1 cellular context compared by ENCODE assay signal in the genomic region with DNA sequence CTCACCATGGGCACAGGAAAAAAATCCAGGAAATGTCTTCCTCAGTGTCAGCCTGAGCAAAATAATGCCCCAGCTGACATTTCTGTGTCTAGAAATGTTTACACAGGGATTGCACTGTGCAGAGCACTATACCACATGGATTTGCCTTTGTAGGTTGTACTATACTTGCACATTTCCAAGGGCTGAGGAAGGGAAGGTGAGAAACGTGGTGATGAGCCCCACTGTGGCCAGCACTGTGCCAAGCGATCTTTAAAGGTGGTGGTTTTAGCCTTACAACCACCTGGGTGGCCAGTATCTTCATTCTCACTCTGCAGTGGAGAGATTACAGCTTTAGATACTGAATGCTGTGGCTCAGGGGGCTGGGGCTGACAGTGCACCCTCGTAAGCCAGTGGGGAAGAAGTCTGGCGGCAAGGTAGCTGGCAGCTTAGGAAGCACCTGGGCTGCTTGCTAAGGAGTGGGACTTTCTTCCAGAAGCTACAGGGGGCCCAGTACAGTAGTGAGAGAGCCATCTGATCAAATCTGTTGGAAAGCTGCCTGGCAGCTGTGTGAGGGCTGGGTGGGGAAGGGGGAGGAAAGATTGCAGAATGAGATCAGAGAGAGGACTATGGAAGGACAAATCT.
TF ChIP-seq lines count a peak whose summit lies in the region.

No MANE protein-coding gene starts in this region.

TF ChIP-seq in HepG2, 621 proteins besides CTCF, POLR2A, EP300 and RAD21 (continued from another document):
- TF ChIP-seq, protein P1, sequence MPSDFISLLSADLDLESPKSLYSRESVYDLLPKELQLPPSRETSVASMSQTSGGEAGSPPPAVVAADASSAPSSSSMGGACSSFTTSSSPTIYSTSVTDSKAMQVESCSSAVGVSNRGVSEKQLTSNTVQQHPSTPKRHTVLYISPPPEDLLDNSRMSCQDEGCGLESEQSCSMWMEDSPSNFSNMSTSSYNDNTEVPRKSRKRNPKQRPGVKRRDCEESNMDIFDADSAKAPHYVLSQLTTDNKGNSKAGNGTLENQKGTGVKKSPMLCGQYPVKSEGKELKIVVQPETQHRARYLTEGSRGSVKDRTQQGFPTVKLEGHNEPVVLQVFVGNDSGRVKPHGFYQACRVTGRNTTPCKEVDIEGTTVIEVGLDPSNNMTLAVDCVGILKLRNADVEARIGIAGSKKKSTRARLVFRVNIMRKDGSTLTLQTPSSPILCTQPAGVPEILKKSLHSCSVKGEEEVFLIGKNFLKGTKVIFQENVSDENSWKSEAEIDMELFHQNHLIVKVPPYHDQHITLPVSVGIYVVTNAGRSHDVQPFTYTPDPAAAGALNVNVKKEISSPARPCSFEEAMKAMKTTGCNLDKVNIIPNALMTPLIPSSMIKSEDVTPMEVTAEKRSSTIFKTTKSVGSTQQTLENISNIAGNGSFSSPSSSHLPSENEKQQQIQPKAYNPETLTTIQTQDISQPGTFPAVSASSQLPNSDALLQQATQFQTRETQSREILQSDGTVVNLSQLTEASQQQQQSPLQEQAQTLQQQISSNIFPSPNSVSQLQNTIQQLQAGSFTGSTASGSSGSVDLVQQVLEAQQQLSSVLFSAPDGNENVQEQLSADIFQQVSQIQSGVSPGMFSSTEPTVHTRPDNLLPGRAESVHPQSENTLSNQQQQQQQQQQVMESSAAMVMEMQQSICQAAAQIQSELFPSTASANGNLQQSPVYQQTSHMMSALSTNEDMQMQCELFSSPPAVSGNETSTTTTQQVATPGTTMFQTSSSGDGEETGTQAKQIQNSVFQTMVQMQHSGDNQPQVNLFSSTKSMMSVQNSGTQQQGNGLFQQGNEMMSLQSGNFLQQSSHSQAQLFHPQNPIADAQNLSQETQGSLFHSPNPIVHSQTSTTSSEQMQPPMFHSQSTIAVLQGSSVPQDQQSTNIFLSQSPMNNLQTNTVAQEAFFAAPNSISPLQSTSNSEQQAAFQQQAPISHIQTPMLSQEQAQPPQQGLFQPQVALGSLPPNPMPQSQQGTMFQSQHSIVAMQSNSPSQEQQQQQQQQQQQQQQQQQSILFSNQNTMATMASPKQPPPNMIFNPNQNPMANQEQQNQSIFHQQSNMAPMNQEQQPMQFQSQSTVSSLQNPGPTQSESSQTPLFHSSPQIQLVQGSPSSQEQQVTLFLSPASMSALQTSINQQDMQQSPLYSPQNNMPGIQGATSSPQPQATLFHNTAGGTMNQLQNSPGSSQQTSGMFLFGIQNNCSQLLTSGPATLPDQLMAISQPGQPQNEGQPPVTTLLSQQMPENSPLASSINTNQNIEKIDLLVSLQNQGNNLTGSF (CRISPR knock-in tag; IDR thresholded peaks at IDR 0.05) = no peak
- TF ChIP-seq CBX2 (IDR thresholded peaks at IDR 0.05; ENCODE audit: low read depth, low read length) = no peak
- no peak for TF ChIP-seq CBX2 (CRISPR knock-in tag; IDR thresholded peaks at IDR 0.05; ENCODE audit: low read depth)
- no peak for TF ChIP-seq SAFB2 (CRISPR knock-in tag; IDR thresholded peaks at IDR 0.05; ENCODE audit: borderline replicate concordance, low read depth)
- no peak for TF ChIP-seq HOXA7 (CRISPR knock-in tag; IDR thresholded peaks at IDR 0.05)
- TF ChIP-seq ZNF205 (CRISPR knock-in tag; IDR thresholded peaks at IDR 0.05) = 0 out of 2 replicates have a peak, but pooled peaks have one; percentile 37
- no peak for TF ChIP-seq TAF1 (CRISPR knock-in tag; IDR thresholded peaks at IDR 0.05)
- TF ChIP-seq MXI1 (IDR thresholded peaks at IDR 0.05; ENCODE audit: borderline replicate concordance, low read depth, low read length) = peak; percentile 27; the same call in 1 of the 3 replicates
- no peak for TF ChIP-seq ZNF143 (CRISPR knock-in tag; IDR thresholded peaks at IDR 0.05)
- no peak for TF ChIP-seq ELF4 (CRISPR knock-in tag; IDR thresholded peaks at IDR 0.05; ENCODE audit: borderline replicate concordance)
- no peak for TF ChIP-seq ZFYVE20 (CRISPR knock-in tag; IDR thresholded peaks at IDR 0.05; ENCODE audit: borderline replicate concordance, low read depth)
- no peak for TF ChIP-seq TP53 (CRISPR knock-in tag; conservative IDR thresholded peaks at IDR 0.05)
- TF ChIP-seq GABPA (IDR thresholded peaks at IDR 0.05; ENCODE audit: low read depth, low read length) = no peak
- no peak for TF ChIP-seq GABPA (CRISPR knock-in tag; IDR thresholded peaks at IDR 0.05; ENCODE audit: low read depth)
